ENCODE assay signal across 1 cellular context in the genomic region with DNA sequence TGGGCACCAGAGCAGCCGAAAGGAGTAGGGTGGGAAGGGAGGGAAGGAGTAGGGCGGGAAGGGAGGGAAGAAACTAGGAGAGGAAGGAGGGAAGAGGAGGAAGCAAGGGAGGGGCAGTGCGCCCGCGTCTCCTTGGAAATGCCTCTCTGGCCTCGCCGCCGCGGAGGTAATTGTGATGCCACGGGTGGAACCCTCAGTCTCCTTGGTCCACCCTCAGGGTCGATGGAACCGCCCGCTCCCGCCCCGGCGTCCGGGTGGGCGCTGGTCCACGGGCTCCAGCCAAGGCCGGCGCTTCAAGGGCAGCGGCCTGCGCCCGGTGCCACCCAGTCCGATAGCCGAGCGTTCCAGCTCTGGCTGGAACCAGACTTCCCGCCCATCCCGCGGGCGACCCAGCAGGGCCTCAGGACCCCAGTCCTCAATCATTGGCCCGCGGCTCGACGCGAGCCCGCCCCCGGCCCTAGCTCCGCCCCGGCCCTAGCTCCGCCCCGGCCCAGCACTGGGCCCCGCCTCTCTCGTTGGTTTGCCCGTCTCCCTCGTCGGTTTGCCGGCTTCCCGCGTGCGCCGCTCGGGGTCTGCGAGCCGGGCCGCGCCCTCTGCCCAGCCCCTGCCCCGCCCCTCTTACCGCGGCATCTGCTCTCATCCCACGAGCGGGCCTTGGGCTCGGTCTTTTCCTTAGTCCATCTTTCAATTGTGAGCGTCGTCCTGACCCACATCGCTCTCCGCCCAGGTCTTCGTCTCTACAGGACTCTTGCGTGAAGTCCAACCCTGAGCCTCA.
TF ChIP-seq lines count a peak whose summit lies in the region.

No MANE protein-coding gene starts in this region.

TF ChIP-seq in HEK293, 187 proteins besides CTCF, POLR2A, EP300 and RAD21 (continued from another document and continues in another):
- TF ChIP-seq MEIS1 (CRISPR knock-in tag; IDR thresholded peaks at IDR 0.05; ENCODE audit: borderline replicate concordance) (0 out of 2 replicates have a peak, but pooled peaks have one; percentile 37), YY1 (tag by site-specific recombination; IDR thresholded peaks at IDR 0.05) (0 out of 2 replicates have a peak, but pooled peaks have one; percentile 35), GLI2 (tag by site-specific recombination; IDR thresholded peaks at IDR 0.05; ENCODE audit: borderline replicate concordance, low read depth) (no peak), ZNF157 (tag by site-specific recombination; IDR thresholded peaks at IDR 0.05) (no peak), KLF8 (tag by site-specific recombination; IDR thresholded peaks at IDR 0.05) (peak; percentile 87; the same call in 1 of the 2 replicates), ZNF76 (tag by site-specific recombination; IDR thresholded peaks at IDR 0.05; ENCODE audit: borderline replicate concordance, low read depth) (peak; percentile 83), HOXC10 (CRISPR knock-in tag; IDR thresholded peaks at IDR 0.05) (0 out of 2 replicates have a peak, but pooled peaks have one; percentile 6), ZNF571 (tag by site-specific recombination; IDR thresholded peaks at IDR 0.05) (no peak), ZSCAN16 (tag by site-specific recombination; IDR thresholded peaks at IDR 0.05) (no peak), ZNF530 (tag by site-specific recombination; IDR thresholded peaks at IDR 0.05; ENCODE audit: low read depth) (no peak), ZNF324 (tag by site-specific recombination; IDR thresholded peaks at IDR 0.05) (peak; percentile 56; the same call in 1 of the 2 replicates), ZNF514 (tag by site-specific recombination; IDR thresholded peaks at IDR 0.05) (no peak), ZNF112 (tag by site-specific recombination; IDR thresholded peaks at IDR 0.05) (no peak), ZNF24 (tag by site-specific recombination; IDR thresholded peaks at IDR 0.05) (no peak), BCL11A (tag by site-specific recombination; IDR thresholded peaks at IDR 0.05; ENCODE audit: low read depth) (0 out of 2 replicates have a peak, but pooled peaks have one; percentile 26), ZSCAN23 (tag by site-specific recombination; IDR thresholded peaks at IDR 0.05) (peak; percentile 27; the same call in 1 of the 2 replicates), ZNF776 (tag by site-specific recombination; IDR thresholded peaks at IDR 0.05; ENCODE audit: borderline replicate concordance) (no peak), OSR2 (tag by site-specific recombination; IDR thresholded peaks at IDR 0.05) (no peak), ZNF621 (tag by site-specific recombination; IDR thresholded peaks at IDR 0.05) (no peak), REPIN1 (tag by site-specific recombination; IDR thresholded peaks at IDR 0.05; ENCODE audit: low read depth) (peak; percentile 70; the same call in 1 of the 2 replicates), GLIS1 (tag by site-specific recombination; IDR thresholded peaks at IDR 0.05) (peak; percentile 14; the same call in 1 of the 2 replicates), IKZF3 (tag by site-specific recombination; IDR thresholded peaks at IDR 0.05) (peak; percentile 88), ZNF561 (tag by site-specific recombination; IDR thresholded peaks at IDR 0.05; ENCODE audit: borderline replicate concordance) (peak; percentile 95), ZNF654 (tag by site-specific recombination; IDR thresholded peaks at IDR 0.05; ENCODE audit: low read depth) (no peak), ZNF768 (tag by site-specific recombination; IDR thresholded peaks at IDR 0.05) (0 out of 2 replicates have a peak, but pooled peaks have one; percentile 27), ZIC2 (tag by site-specific recombination; IDR thresholded peaks at IDR 0.05) (peak; percentile 35; the same call in 1 of the 2 replicates), ZNF660 (tag by site-specific recombination; IDR thresholded peaks at IDR 0.05) (peak; percentile 83), ZNF600 (tag by site-specific recombination; IDR thresholded peaks at IDR 0.05) (peak; percentile 82; the same call in 1 of the 2 replicates), ZNF311 (tag by site-specific recombination; IDR thresholded peaks at IDR 0.05; ENCODE audit: borderline replicate concordance) (no peak), ZNF404 (tag by site-specific recombination; IDR thresholded peaks at IDR 0.05) (no peak), ZNF341 (tag by site-specific recombination; IDR thresholded peaks at IDR 0.05; ENCODE audit: low read depth) (peak; percentile 69), SETDB1 (IDR thresholded peaks at IDR 0.05; ENCODE audit: insufficient read length, low read length) (no peak), ZNF394 (tag by site-specific recombination; IDR thresholded peaks at IDR 0.05; ENCODE audit: borderline replicate concordance) (peak; percentile 44; the same call in 1 of the 2 replicates), ZBTB7A (tag by site-specific recombination; IDR thresholded peaks at IDR 0.05; ENCODE audit: low read depth) (peak; percentile 45; the same call in 1 of the 2 replicates), ZFHX2 (tag by site-specific recombination; conservative IDR thresholded peaks at IDR 0.05) (peak; percentile 30; the same call in 1 of the 2 replicates), ZFP41 (tag by site-specific recombination; IDR thresholded peaks at IDR 0.05; ENCODE audit: borderline replicate concordance) (no peak)
- TF ChIP-seq, protein P1, sequence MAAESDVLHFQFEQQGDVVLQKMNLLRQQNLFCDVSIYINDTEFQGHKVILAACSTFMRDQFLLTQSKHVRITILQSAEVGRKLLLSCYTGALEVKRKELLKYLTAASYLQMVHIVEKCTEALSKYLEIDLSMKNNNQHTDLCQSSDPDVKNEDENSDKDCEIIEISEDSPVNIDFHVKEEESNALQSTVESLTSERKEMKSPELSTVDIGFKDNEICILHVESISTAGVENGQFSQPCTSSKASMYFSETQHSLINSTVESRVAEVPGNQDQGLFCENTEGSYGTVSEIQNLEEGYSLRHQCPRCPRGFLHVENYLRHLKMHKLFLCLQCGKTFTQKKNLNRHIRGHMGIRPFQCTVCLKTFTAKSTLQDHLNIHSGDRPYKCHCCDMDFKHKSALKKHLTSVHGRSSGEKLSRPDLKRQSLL (tag by site-specific recombination; IDR thresholded peaks at IDR 0.05) = no peak
- TF ChIP-seq, protein P2, sequence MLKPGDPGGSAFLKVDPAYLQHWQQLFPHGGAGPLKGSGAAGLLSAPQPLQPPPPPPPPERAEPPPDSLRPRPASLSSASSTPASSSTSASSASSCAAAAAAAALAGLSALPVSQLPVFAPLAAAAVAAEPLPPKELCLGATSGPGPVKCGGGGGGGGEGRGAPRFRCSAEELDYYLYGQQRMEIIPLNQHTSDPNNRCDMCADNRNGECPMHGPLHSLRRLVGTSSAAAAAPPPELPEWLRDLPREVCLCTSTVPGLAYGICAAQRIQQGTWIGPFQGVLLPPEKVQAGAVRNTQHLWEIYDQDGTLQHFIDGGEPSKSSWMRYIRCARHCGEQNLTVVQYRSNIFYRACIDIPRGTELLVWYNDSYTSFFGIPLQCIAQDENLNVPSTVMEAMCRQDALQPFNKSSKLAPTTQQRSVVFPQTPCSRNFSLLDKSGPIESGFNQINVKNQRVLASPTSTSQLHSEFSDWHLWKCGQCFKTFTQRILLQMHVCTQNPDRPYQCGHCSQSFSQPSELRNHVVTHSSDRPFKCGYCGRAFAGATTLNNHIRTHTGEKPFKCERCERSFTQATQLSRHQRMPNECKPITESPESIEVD (tag by site-specific recombination; IDR thresholded peaks at IDR 0.05) = no peak
- TF ChIP-seq, protein P3, sequence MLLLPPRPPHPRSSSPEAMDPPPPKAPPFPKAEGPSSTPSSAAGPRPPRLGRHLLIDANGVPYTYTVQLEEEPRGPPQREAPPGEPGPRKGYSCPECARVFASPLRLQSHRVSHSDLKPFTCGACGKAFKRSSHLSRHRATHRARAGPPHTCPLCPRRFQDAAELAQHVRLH (tag by site-specific recombination; IDR thresholded peaks at IDR 0.05) = 0 out of 2 replicates have a peak, but pooled peaks have one; percentile 21
- TF ChIP-seq, protein P4, sequence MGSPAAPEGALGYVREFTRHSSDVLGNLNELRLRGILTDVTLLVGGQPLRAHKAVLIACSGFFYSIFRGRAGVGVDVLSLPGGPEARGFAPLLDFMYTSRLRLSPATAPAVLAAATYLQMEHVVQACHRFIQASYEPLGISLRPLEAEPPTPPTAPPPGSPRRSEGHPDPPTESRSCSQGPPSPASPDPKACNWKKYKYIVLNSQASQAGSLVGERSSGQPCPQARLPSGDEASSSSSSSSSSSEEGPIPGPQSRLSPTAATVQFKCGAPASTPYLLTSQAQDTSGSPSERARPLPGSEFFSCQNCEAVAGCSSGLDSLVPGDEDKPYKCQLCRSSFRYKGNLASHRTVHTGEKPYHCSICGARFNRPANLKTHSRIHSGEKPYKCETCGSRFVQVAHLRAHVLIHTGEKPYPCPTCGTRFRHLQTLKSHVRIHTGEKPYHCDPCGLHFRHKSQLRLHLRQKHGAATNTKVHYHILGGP (tag by site-specific recombination; IDR thresholded peaks at IDR 0.05) = no peak
- TF ChIP-seq, protein P5, sequence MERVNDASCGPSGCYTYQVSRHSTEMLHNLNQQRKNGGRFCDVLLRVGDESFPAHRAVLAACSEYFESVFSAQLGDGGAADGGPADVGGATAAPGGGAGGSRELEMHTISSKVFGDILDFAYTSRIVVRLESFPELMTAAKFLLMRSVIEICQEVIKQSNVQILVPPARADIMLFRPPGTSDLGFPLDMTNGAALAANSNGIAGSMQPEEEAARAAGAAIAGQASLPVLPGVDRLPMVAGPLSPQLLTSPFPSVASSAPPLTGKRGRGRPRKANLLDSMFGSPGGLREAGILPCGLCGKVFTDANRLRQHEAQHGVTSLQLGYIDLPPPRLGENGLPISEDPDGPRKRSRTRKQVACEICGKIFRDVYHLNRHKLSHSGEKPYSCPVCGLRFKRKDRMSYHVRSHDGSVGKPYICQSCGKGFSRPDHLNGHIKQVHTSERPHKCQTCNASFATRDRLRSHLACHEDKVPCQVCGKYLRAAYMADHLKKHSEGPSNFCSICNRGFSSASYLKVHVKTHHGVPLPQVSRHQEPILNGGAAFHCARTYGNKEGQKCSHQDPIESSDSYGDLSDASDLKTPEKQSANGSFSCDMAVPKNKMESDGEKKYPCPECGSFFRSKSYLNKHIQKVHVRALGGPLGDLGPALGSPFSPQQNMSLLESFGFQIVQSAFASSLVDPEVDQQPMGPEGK (tag by site-specific recombination; IDR thresholded peaks at IDR 0.05) = peak; percentile 67
- TF ChIP-seq, protein P6, sequence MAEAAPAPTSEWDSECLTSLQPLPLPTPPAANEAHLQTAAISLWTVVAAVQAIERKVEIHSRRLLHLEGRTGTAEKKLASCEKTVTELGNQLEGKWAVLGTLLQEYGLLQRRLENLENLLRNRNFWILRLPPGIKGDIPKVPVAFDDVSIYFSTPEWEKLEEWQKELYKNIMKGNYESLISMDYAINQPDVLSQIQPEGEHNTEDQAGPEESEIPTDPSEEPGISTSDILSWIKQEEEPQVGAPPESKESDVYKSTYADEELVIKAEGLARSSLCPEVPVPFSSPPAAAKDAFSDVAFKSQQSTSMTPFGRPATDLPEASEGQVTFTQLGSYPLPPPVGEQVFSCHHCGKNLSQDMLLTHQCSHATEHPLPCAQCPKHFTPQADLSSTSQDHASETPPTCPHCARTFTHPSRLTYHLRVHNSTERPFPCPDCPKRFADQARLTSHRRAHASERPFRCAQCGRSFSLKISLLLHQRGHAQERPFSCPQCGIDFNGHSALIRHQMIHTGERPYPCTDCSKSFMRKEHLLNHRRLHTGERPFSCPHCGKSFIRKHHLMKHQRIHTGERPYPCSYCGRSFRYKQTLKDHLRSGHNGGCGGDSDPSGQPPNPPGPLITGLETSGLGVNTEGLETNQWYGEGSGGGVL (tag by site-specific recombination; IDR thresholded peaks at IDR 0.05) = peak; percentile 93
- TF ChIP-seq, protein P7, sequence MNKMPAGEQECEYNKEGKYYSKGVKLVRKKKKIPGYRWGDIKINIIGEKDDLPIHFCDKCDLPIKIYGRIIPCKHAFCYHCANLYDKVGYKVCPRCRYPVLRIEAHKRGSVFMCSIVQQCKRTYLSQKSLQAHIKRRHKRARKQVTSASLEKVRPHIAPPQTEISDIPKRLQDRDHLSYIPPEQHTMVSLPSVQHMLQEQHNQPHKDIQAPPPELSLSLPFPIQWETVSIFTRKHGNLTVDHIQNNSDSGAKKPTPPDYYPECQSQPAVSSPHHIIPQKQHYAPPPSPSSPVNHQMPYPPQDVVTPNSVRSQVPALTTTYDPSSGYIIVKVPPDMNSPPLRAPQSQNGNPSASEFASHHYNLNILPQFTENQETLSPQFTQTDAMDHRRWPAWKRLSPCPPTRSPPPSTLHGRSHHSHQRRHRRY (tag by site-specific recombination; IDR thresholded peaks at IDR 0.05) = no peak
- TF ChIP-seq, protein P8, sequence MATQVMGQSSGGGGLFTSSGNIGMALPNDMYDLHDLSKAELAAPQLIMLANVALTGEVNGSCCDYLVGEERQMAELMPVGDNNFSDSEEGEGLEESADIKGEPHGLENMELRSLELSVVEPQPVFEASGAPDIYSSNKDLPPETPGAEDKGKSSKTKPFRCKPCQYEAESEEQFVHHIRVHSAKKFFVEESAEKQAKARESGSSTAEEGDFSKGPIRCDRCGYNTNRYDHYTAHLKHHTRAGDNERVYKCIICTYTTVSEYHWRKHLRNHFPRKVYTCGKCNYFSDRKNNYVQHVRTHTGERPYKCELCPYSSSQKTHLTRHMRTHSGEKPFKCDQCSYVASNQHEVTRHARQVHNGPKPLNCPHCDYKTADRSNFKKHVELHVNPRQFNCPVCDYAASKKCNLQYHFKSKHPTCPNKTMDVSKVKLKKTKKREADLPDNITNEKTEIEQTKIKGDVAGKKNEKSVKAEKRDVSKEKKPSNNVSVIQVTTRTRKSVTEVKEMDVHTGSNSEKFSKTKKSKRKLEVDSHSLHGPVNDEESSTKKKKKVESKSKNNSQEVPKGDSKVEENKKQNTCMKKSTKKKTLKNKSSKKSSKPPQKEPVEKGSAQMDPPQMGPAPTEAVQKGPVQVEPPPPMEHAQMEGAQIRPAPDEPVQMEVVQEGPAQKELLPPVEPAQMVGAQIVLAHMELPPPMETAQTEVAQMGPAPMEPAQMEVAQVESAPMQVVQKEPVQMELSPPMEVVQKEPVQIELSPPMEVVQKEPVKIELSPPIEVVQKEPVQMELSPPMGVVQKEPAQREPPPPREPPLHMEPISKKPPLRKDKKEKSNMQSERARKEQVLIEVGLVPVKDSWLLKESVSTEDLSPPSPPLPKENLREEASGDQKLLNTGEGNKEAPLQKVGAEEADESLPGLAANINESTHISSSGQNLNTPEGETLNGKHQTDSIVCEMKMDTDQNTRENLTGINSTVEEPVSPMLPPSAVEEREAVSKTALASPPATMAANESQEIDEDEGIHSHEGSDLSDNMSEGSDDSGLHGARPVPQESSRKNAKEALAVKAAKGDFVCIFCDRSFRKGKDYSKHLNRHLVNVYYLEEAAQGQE (tag by site-specific recombination; IDR thresholded peaks at IDR 0.05) = no peak
- TF ChIP-seq, protein P9, sequence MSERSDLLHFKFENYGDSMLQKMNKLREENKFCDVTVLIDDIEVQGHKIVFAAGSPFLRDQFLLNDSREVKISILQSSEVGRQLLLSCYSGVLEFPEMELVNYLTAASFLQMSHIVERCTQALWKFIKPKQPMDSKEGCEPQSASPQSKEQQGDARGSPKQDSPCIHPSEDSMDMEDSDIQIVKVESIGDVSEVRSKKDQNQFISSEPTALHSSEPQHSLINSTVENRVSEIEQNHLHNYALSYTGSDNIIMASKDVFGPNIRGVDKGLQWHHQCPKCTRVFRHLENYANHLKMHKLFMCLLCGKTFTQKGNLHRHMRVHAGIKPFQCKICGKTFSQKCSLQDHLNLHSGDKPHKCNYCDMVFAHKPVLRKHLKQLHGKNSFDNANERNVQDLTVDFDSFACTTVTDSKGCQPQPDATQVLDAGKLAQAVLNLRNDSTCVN (tag by site-specific recombination; optimal IDR thresholded peaks at IDR 0.05) = peak; percentile 71
